13 cellular contexts compared by ENCODE assay signal in genomic region chr22:19759994-19760651, GRCh38. TPM values are rescaled to one million over a fixed set of nuclear protein-coding genes. Genes with fewer than 3 reads are reported as not detected.
A peak's percentile ranks its signal among the peaks of the same experiment; 100 is the strongest.
DNase-seq lines count a peak whose midpoint lies in the region; ATAC-seq, FAIRE-seq and TF ChIP-seq lines count a peak whose summit lies in the region.
"Had no signal": no experiment of that assay in that cellular context is flagged by ENCODE, and none has a peak within 500 bp of the region (broad histone marks: within the 10 kb centered on the region; RNA-seq: fewer than 3 reads in every experiment).

No MANE protein-coding gene starts in this region.

- ATAC-seq in A549, result no peak
- no peak for ATAC-seq in activated T-helper 17 cell treated with anti-CD3 and anti-CD28 coated beads, Interleukin-2, amount 50 U/mL, for 72 hours (replicated peaks)

- 26% methylated on average over 28 of the region's 40 CpGs for WGBS in A549 (ENCODE audit: missing lambda C conversion rate)
- 14 to 34% (median 17%) methylated on average over 13 to 37 of the region's 40 CpGs for WGBS in adrenal gland, 4 donors
- 6 to 12% (median 8%) methylated on average over 13 to 34 of the region's 40 CpGs for WGBS in spleen, 5 donors

- H3K4me1 ChIP-seq in A549 (peaks cover 4% of the 10 kb centered on the region; the same call in 1 of the 3 replicates), adrenal gland (replicated peaks in 1 of 2) (peaks cover 5 to 8% of the 10 kb centered on the region in 2 donors), spleen (peaks cover 21 to 66% (median 54%) of the 10 kb centered on the region in 6 donors)

- H3K4me3 ChIP-seq in A549 (peak overlapping the region; percentile 36), adrenal gland (no peak overlapping the region), spleen (peak overlapping the region in 3 of 8 donors; percentile 13 to 57 (median 19))

- H3K36me3 ChIP-seq in adrenal gland (replicated peaks in 1 of 2), result no peaks in the 10 kb centered on the region
- no peaks in the 10 kb centered on the region for H3K36me3 ChIP-seq in spleen
- H3K36me3 ChIP-seq: SJSA1 had no signal

- no peak for TF ChIP-seq POLR2A in A549 (IDR thresholded peaks at IDR 0.05; ENCODE audit: low read length)
- TF ChIP-seq POLR2A in adrenal gland (IDR thresholded peaks at IDR 0.05), result no peak
- TF ChIP-seq POLR2A in spleen (IDR thresholded peaks at IDR 0.05), result no peak

- TF ChIP-seq CTCF in A549 (IDR thresholded peaks at IDR 0.05) (no peak), mesothelial cell of epicardium (IDR thresholded peaks at IDR 0.05; ENCODE audit: unreplicated experiment) (no peak), adrenal gland (IDR thresholded peaks at IDR 0.05) (no peak), spleen (IDR thresholded peaks at IDR 0.05 in 8 of 11, conservative IDR thresholded peaks at IDR 0.05 in 3 of 11) (no peak)

- H3K27ac ChIP-seq in A549 (peak overlapping the region; percentile 65 to 90), adrenal gland (no peak overlapping the region), spleen (no peak overlapping the region)
- H3K27ac ChIP-seq: SJSA1 had no signal

- DNase-seq in A549 (ENCODE audit: low read depth in 1 of 2, low spot score in 1 of 2) (no peak), DMS114 treated with DMSO at 0.1 percent for 48 hours (lab: John Stamatoyannopoulos, UW; ENCODE audit: unreplicated experiment) (peak; percentile 23), mesothelial cell of epicardium (ENCODE audit: low spot score in 2 of 2, unreplicated experiment in 2 of 2) (no peak), A172 (ENCODE audit: low spot score) (no peak), adrenal gland (no peak), spleen (no peak), ureter (ENCODE audit: low spot score) (no peak)
- DNase-seq: activated gamma-delta T cell, EL, NCI-H1417 treated with DMSO at 0.1 percent for 48 hours had no signal

- H3K9me3 ChIP-seq in A549, result no peaks in the 10 kb centered on the region
- no peaks in the 10 kb centered on the region for H3K9me3 ChIP-seq in adrenal gland (replicated peaks in 1 of 3)
- H3K9me3 ChIP-seq in spleen, result no peaks in the 10 kb centered on the region
- H3K9me3 ChIP-seq: SJSA1 had no signal

- H3K36me3 Mint-ChIP-seq in activated T-helper 17 cell treated with anti-CD3 and anti-CD28 coated beads, Interleukin-2, amount 50 U/mL, for 72 hours (ENCODE audit: low read depth), result peaks cover 9% of the 10 kb centered on the region
- no peaks in the 10 kb centered on the region for H3K36me3 Mint-ChIP-seq in mesothelial cell of epicardium

- POLR2A ChIA-PET in A549 (lab: Yijun Ruan, JAX), result no interaction called here

- H3K9me3 Mint-ChIP-seq in activated T-helper 17 cell treated with anti-CD3 and anti-CD28 coated beads, Interleukin-2, amount 50 U/mL, for 72 hours, result no peaks in the 10 kb centered on the region
- H3K9me3 Mint-ChIP-seq in mesothelial cell of epicardium, result no peaks in the 10 kb centered on the region

- H3K4me1 Mint-ChIP-seq in activated T-helper 17 cell treated with anti-CD3 and anti-CD28 coated beads, Interleukin-2, amount 50 U/mL, for 72 hours, result peaks cover 12% of the 10 kb centered on the region
- H3K4me1 Mint-ChIP-seq in mesothelial cell of epicardium, result peaks cover 20% of the 10 kb centered on the region

- intact Hi-C loops in adrenal gland (cut with DNase I), result no loop called here
- intact Hi-C loops in spleen (cut with DNase I; ENCODE audit: low total_unique reads), result no loop called here

- TF ChIP-seq EP300 in A549 (IDR thresholded peaks at IDR 0.05), result no peak

- FAIRE-seq in A549 (lab: Jason Lieb, UNC), result no peak
- FAIRE-seq: GM19239 had no signal

- H3K4me2 ChIP-seq in A549, result peak overlapping the region; percentile 59

- H3K27me3 ChIP-seq in adrenal gland (peaks cover 78% of the 10 kb centered on the region), spleen (replicated peaks in 1 of 7) (peaks cover 13 to 98% (median 90%) of the 10 kb centered on the region in 7 donors)

- H3K4me3 Mint-ChIP-seq in activated T-helper 17 cell treated with anti-CD3 and anti-CD28 coated beads, Interleukin-2, amount 50 U/mL, for 72 hours, result peak overlapping the region; percentile 82
- peak overlapping the region; percentile 67 for H3K4me3 Mint-ChIP-seq in mesothelial cell of epicardium

- H3K27me3 Mint-ChIP-seq in activated T-helper 17 cell treated with anti-CD3 and anti-CD28 coated beads, Interleukin-2, amount 50 U/mL, for 72 hours, result peaks cover 44% of the 10 kb centered on the region
- H3K27me3 Mint-ChIP-seq in mesothelial cell of epicardium (ENCODE audit: low read depth), result peaks cover 83% of the 10 kb centered on the region

- CTCF ChIA-PET in A549 (lab: Yijun Ruan, JAX), result interaction anchor here (6.2 kb wide), 1 partner anchor 152 kb away, joined by 62 read pairs; no protein-coding TSS in a partner anchor

- peak overlapping the region; percentile 33 for H3K27ac Mint-ChIP-seq in activated T-helper 17 cell treated with anti-CD3 and anti-CD28 coated beads, Interleukin-2, amount 50 U/mL, for 72 hours
- H3K27ac Mint-ChIP-seq in mesothelial cell of epicardium, result no peak overlapping the region

- TF ChIP-seq RAD21 in A549 (conservative IDR thresholded peaks at IDR 0.05 in 1 of 2, IDR thresholded peaks at IDR 0.05 in 1 of 2), result no peak

TF ChIP-seq in A549, 52 proteins besides CTCF, POLR2A, EP300 and RAD21 (continues in another document):
- no peak for TF ChIP-seq ZSCAN20 (CRISPR knock-in tag; IDR thresholded peaks at IDR 0.05)

RNA-seq across cellular contexts. Expression of gene TBX1, which starts 0.5 kb away (rescaled TPM):
- polyA plus RNA-seq in A549 (2011; rRNA removed) (0.30 and 0.66 TPM in 2 replicates), A549 (2017; fragmentation: RNase III; extraction: RNeasy Plus Mini Kit Qiagen cat#74134 plus additional on column Dnase treatment) (2.8 to 3.0 TPM (median 2.9 TPM) in 3 replicates), adrenal gland (1 to 10 TPM in 1 of 3 donors, under 1 TPM in 1, not detected in 1; 0.80 to 2.0 TPM), spleen (under 1 TPM; 0.17 to 0.71 (median 0.61) TPM)
- 2.2 and 3.6 TPM in 2 replicates for polyA plus RNA-seq in A549 (2012; cell fraction: cytosol; rRNA removed)
- polyA plus RNA-seq in A549 (2012; cell fraction: nucleus; rRNA removed), result 9.3 and 10.3 TPM in 2 replicates
- 0.95 and 1.8 TPM in 2 replicates for polyA minus RNA-seq in A549 (2011; rRNA and poly(A)+ RNA removed)
- total RNA-seq in activated T-helper 17 cell treated with anti-CD3 and anti-CD28 coated beads, Interleukin-2, amount 50 U/mL, for 72 hours, result not detected
- total RNA-seq in mesothelial cell of epicardium (0.34 to 0.45 TPM in 2 of 3 replicates, not detected in the other), adrenal gland (10 to 100 TPM in 1 of 8 donors, 1 to 10 TPM in 3, under 1 TPM in 2, not detected in 2; 0.72 to 10.1 (median 1.5) TPM), spleen (10 to 100 TPM in 1 of 7 donors, 1 to 10 TPM in 3, under 1 TPM in 3; 0.23 to 10.5 (median 3.1) TPM), ureter (13.0 TPM)
- 3.7 and 7.4 TPM in 2 replicates for total RNA-seq in A172 (2014; rRNA removed; shearing (Covaris generic))

RNA-seq across cellular contexts. Expression of gene GP1BB, which starts 36.8 kb away (rescaled TPM):
- polyA plus RNA-seq in A549 (2011; rRNA removed) (0.06 and 0.25 TPM in 2 replicates), A549 (2017; fragmentation: RNase III; extraction: RNeasy Plus Mini Kit Qiagen cat#74134 plus additional on column Dnase treatment) (0.48 to 1.1 TPM (median 0.63 TPM) in 3 replicates), adrenal gland (10 to 100 TPM in 2 of 3 donors, not detected in 1; 12.4 to 29.8 TPM), spleen (1 to 10 TPM; 4.2 to 5.1 (median 4.8) TPM)
- 1.3 and 2.1 TPM in 2 replicates for polyA plus RNA-seq in A549 (2012; cell fraction: cytosol; rRNA removed)
- 6.6 and 10.5 TPM in 2 replicates for polyA plus RNA-seq in A549 (2012; cell fraction: nucleus; rRNA removed)
- polyA minus RNA-seq in A549 (2011; rRNA and poly(A)+ RNA removed), result not detected in 2 replicates
- not detected for total RNA-seq in activated T-helper 17 cell treated with anti-CD3 and anti-CD28 coated beads, Interleukin-2, amount 50 U/mL, for 72 hours
- total RNA-seq in mesothelial cell of epicardium (1.4 to 5.7 TPM (median 4.4 TPM) in 3 replicates), adrenal gland (1 to 10 TPM in 6 of 8 donors, under 1 TPM in 1, not detected in 1; 0.42 to 6.6 (median 4.1) TPM), spleen (10 to 100 TPM in 6 of 7 donors, 1 to 10 TPM in 1; 6.9 to 25.4 (median 16.5) TPM), ureter (2.1 TPM)
- total RNA-seq in A172 (2014; rRNA removed; shearing (Covaris generic)), result 8.5 and 10.5 TPM in 2 replicates

RNA-seq across cellular contexts. Expression of gene SEPTIN5, which starts 45.8 kb away (rescaled TPM):
- polyA plus RNA-seq in A549 (2011; rRNA removed), result 4.6 and 5.7 TPM in 2 replicates
- 8.7 and 9.2 TPM in 2 replicates for polyA plus RNA-seq in A549 (2012; cell fraction: cytosol; rRNA removed)
- polyA plus RNA-seq in A549 (2012; cell fraction: nucleus; rRNA removed), result 26.6 and 30.3 TPM in 2 replicates
- 10.8 to 13.9 TPM (median 12.6 TPM) in 3 replicates for polyA plus RNA-seq in A549 (2017; fragmentation: RNase III; extraction: RNeasy Plus Mini Kit Qiagen cat#74134 plus additional on column Dnase treatment)
- polyA minus RNA-seq in A549 (2011; rRNA and poly(A)+ RNA removed), result 7.7 and 11.8 TPM in 2 replicates
- total RNA-seq in activated T-helper 17 cell treated with anti-CD3 and anti-CD28 coated beads, Interleukin-2, amount 50 U/mL, for 72 hours, result under 1 TPM; 0.41 to 0.42 TPM
- total RNA-seq in mesothelial cell of epicardium, result 32.2 to 42.1 TPM (median 36.2 TPM) in 3 replicates
- total RNA-seq in A172 (2014; rRNA removed; shearing (Covaris generic)), result 18.7 and 40.3 TPM in 2 replicates
- 10 to 100 TPM in 5 of 8 donors, 1 to 10 TPM in 3; 3.7 to 67.7 (median 12.4) TPM for total RNA-seq in adrenal gland
- 10 to 100 TPM; 10.7 to 73.4 (median 18.8) TPM for polyA plus RNA-seq in adrenal gland
- total RNA-seq in spleen, result 10 to 100 TPM in 6 of 7 donors, 1 to 10 TPM in 1; 9.2 to 19.2 (median 13.1) TPM
- polyA plus RNA-seq in spleen, result 1 to 10 TPM; 4.0 to 7.5 (median 4.3) TPM
- 26.7 TPM for total RNA-seq in ureter

Comparison
In these comparisons a context has a peak if more than half of its experiments do, and no peak if none do; other contexts are left out.
1. H3K27ac ChIP-seq: peak in A549 (2 of 2); none in adrenal gland (0 of 5) and spleen (0 of 8).